Comparison of ENCODE assay signal across 8 cellular contexts in genomic region chr9:128723352-128723865, GRCh38. TPM values are rescaled to one million over a fixed set of nuclear protein-coding genes. Genes with fewer than 3 reads are reported as not detected.
A peak's percentile ranks its signal among the peaks of the same experiment; 100 is the strongest.
DNase-seq lines count a peak whose midpoint lies in the region; ATAC-seq and TF ChIP-seq lines count a peak whose summit lies in the region.

No MANE protein-coding gene starts in this region.

- no peaks in the 10 kb centered on the region for H3K9me3 ChIP-seq in Panc1 (ENCODE audit: control insufficient read depth, insufficient read depth, low read depth, low read length)

- TSS peak; percentile 75 for BruUV-seq in Panc1 (replicated peaks; lab: Mats Ljungman, UMichigan)

- H3K36me3 ChIP-seq in Panc1 (ENCODE audit: control insufficient read depth, insufficient read depth, low read length), result peaks cover 3% of the 10 kb centered on the region; the same call in 1 of the 2 replicates

- intact Hi-C loops in Panc1 (cut with micrococcal nuclease; ENCODE audit: unreplicated experiment), result no loop called here
- intact Hi-C loops in posterior vena cava (cut with DNase I), result no loop called here

- TF ChIP-seq CTCF in Panc1 (IDR thresholded peaks at IDR 0.05), result no peak

- H3K4me1 ChIP-seq in Panc1 (ENCODE audit: control insufficient read depth, insufficient read depth, low read length), result peaks cover 6% of the 10 kb centered on the region

- in situ Hi-C loops in Panc1 (cut with HindIII; ENCODE audit: low pct_unique_long_range_greater_than_20kb, low sequenced_read_pairs), result no loop called here
- in situ Hi-C loops in KBM-7 (cut with MboI; ENCODE audit: low pct_unique_long_range_greater_than_20kb, low sequenced_read_pairs), result no loop called here

- H3K4me3 ChIP-seq in Panc1 (ENCODE audit: low read depth in 2 of 2, low read length in 2 of 2), result peak overlapping the region; percentile 79 to 82

- no peak for TF ChIP-seq POLR2A in erythroblast (IDR thresholded peaks at IDR 0.05; ENCODE audit: low read length)

- CTCF ChIA-PET in Panc1 (lab: Charles Lee), result no interaction called here

- POLR2A ChIA-PET in Panc1 (lab: Charles Lee), result no interaction called here

- DNase-seq in ELR (ENCODE audit: low read depth) (peak; percentile 30), Panc1 (ENCODE audit: low read depth, low spot score) (no peak), erythroblast (lab: John Stamatoyannopoulos, UW) (peak; percentile 43 to 58), posterior vena cava (ENCODE audit: low spot score) (peak; percentile 77), Ammon's horn (ENCODE audit: low spot score) (no peak), KBM-7 (no peak)

- H3K27me3 ChIP-seq in Panc1 (ENCODE audit: control insufficient read depth, insufficient read depth, low read length), result no peaks in the 10 kb centered on the region

- ATAC-seq in Panc1 (no peak), HG03457 (IDR thresholded peaks at IDR 0.05; ENCODE audit: unreplicated experiment) (no peak), HG03139 (IDR thresholded peaks at IDR 0.05; ENCODE audit: unreplicated experiment) (no peak)

- peak overlapping the region; percentile 88 for H3K27ac ChIP-seq in Panc1 (ENCODE audit: low read length)

RNA-seq across cellular contexts. Expression of gene ZDHHC12, which starts 0.5 kb away (rescaled TPM):
- total RNA-seq in Panc1 (2021; ENCODE audit: unreplicated experiment) (39.3 TPM), posterior vena cava (1 to 10 TPM; 8.3 to 8.6 TPM)
- polyA plus RNA-seq in Panc1 (2012; ENCODE audit: insufficient read length), result 63.1 TPM

RNA-seq across cellular contexts. Expression of gene PKN3, which starts 21.1 kb away (rescaled TPM):
- total RNA-seq in Panc1 (2021; ENCODE audit: unreplicated experiment), result 19.9 TPM
- 38.9 TPM for polyA plus RNA-seq in Panc1 (2012; ENCODE audit: insufficient read length)
- 10 to 100 TPM in 1 of 2 donors, 1 to 10 TPM in 1; 8.8 to 11.4 TPM for total RNA-seq in posterior vena cava

RNA-seq across cellular contexts. Expression of gene SET, which starts 34.4 kb away (rescaled TPM):
- total RNA-seq in Panc1 (2021; ENCODE audit: unreplicated experiment), result 422 TPM
- 224 TPM for polyA plus RNA-seq in Panc1 (2012; ENCODE audit: insufficient read length)
- 100 to 1,000 TPM; 189 to 240 TPM for total RNA-seq in posterior vena cava

RNA-seq across cellular contexts. Expression of gene ZER1, which starts 48.3 kb away (rescaled TPM):
- total RNA-seq in Panc1 (2021; ENCODE audit: unreplicated experiment) (16.2 TPM), posterior vena cava (10 to 100 TPM; 28.1 to 28.9 TPM)
- polyA plus RNA-seq in Panc1 (2012; ENCODE audit: insufficient read length), result 21.2 TPM

Comparison
In these comparisons a context has a peak if more than half of its experiments do, and no peak if none do; other contexts are left out.
1. DNase-seq: peak in ELR (single experiment), erythroblast (2 of 2) and posterior vena cava (single experiment); none in Panc1 (single experiment), Ammon's horn (single experiment) and KBM-7 (single experiment).